In the genomic region with DNA sequence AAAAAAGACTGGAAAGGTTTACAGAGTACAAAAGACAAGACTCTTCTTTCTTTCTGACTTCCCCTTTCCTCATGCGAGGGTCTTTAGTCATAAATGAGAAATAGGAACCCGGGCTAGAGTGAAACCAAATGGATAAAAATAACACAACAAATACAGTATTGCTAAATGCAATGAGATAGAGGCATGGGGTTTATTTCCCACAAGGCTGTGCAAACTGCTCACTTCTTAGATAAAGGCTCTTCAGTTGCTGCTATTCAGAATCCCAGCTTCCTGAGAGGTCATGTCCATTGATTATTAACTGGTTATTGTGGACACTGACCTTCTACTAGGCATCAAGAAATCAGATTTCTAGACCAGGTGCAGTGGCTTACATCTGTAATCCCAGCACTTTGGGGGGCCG, we compare ENCODE assay signal across 1 cellular context.
TF ChIP-seq lines count a peak whose summit lies in the region.

No MANE protein-coding gene starts in this region.

TF ChIP-seq in HepG2, 621 proteins besides CTCF, POLR2A, EP300 and RAD21 (continues in another document):
- no peak for TF ChIP-seq ZNF235 (CRISPR knock-in tag; IDR thresholded peaks at IDR 0.05; ENCODE audit: borderline replicate concordance)
- peak; percentile 74; the same call in 1 of the 2 replicates for TF ChIP-seq ZNF136 (CRISPR knock-in tag; IDR thresholded peaks at IDR 0.05; ENCODE audit: low read depth)
- TF ChIP-seq REPIN1 (CRISPR knock-in tag; IDR thresholded peaks at IDR 0.05; ENCODE audit: borderline replicate concordance, low read depth): no peak
- TF ChIP-seq BHLHE40 (IDR thresholded peaks at IDR 0.05; ENCODE audit: low read length): no peak
- TF ChIP-seq, protein P1, sequence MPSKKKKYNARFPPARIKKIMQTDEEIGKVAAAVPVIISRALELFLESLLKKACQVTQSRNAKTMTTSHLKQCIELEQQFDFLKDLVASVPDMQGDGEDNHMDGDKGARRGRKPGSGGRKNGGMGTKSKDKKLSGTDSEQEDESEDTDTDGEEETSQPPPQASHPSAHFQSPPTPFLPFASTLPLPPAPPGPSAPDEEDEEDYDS (CRISPR knock-in tag; IDR thresholded peaks at IDR 0.05): 0 out of 2 replicates have a peak, but pooled peaks have one; percentile 19
- 0 out of 2 replicates have a peak, but pooled peaks have one; percentile 12 for TF ChIP-seq SATB2 (CRISPR knock-in tag; IDR thresholded peaks at IDR 0.05)
- peak; percentile 88; the same call in 1 of the 2 replicates for TF ChIP-seq ZNF205 (CRISPR knock-in tag; IDR thresholded peaks at IDR 0.05)
- TF ChIP-seq NR2F6 (IDR thresholded peaks at IDR 0.05): peak; percentile 22; the same call in 1 of the 2 replicates
- peak; percentile 38; the same call in 1 of the 2 replicates for TF ChIP-seq NR2F6 (CRISPR knock-in tag; IDR thresholded peaks at IDR 0.05)
- TF ChIP-seq, protein P2, sequence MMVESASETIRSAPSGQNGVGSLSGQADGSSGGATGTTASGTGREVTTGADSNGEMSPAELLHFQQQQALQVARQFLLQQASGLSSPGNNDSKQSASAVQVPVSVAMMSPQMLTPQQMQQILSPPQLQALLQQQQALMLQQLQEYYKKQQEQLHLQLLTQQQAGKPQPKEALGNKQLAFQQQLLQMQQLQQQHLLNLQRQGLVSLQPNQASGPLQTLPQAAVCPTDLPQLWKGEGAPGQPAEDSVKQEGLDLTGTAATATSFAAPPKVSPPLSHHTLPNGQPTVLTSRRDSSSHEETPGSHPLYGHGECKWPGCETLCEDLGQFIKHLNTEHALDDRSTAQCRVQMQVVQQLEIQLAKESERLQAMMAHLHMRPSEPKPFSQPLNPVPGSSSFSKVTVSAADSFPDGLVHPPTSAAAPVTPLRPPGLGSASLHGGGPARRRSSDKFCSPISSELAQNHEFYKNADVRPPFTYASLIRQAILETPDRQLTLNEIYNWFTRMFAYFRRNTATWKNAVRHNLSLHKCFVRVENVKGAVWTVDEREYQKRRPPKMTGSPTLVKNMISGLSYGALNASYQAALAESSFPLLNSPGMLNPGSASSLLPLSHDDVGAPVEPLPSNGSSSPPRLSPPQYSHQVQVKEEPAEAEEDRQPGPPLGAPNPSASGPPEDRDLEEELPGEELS (CRISPR knock-in tag; IDR thresholded peaks at IDR 0.05): peak; percentile 21; the same call in 1 of the 2 replicates
- TF ChIP-seq ZFP82 (CRISPR knock-in tag; IDR thresholded peaks at IDR 0.05; ENCODE audit: borderline replicate concordance): 0 out of 2 replicates have a peak, but pooled peaks have one; percentile 22
- TF ChIP-seq, protein P3, sequence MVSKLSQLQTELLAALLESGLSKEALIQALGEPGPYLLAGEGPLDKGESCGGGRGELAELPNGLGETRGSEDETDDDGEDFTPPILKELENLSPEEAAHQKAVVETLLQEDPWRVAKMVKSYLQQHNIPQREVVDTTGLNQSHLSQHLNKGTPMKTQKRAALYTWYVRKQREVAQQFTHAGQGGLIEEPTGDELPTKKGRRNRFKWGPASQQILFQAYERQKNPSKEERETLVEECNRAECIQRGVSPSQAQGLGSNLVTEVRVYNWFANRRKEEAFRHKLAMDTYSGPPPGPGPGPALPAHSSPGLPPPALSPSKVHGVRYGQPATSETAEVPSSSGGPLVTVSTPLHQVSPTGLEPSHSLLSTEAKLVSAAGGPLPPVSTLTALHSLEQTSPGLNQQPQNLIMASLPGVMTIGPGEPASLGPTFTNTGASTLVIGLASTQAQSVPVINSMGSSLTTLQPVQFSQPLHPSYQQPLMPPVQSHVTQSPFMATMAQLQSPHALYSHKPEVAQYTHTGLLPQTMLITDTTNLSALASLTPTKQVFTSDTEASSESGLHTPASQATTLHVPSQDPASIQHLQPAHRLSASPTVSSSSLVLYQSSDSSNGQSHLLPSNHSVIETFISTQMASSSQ (IDR thresholded peaks at IDR 0.05; ENCODE audit: low read depth): peak; percentile 32; the same call in 1 of the 2 replicates
- TF ChIP-seq, protein P3 (CRISPR knock-in tag; IDR thresholded peaks at IDR 0.05; ENCODE audit: borderline replicate concordance): no peak
- peak; percentile 32; the same call in 1 of the 2 replicates for TF ChIP-seq HDAC1 (CRISPR knock-in tag; IDR thresholded peaks at IDR 0.05)
- TF ChIP-seq, protein P4, sequence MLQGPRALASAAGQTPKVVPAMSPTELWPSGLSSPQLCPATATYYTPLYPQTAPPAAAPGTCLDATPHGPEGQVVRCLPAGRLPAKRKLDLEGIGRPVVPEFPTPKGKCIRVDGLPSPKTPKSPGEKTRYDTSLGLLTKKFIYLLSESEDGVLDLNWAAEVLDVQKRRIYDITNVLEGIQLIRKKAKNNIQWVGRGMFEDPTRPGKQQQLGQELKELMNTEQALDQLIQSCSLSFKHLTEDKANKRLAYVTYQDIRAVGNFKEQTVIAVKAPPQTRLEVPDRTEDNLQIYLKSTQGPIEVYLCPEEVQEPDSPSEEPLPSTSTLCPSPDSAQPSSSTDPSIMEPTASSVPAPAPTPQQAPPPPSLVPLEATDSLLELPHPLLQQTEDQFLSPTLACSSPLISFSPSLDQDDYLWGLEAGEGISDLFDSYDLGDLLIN (CRISPR knock-in tag; IDR thresholded peaks at IDR 0.05; ENCODE audit: borderline replicate concordance): no peak
- TF ChIP-seq, protein P5, sequence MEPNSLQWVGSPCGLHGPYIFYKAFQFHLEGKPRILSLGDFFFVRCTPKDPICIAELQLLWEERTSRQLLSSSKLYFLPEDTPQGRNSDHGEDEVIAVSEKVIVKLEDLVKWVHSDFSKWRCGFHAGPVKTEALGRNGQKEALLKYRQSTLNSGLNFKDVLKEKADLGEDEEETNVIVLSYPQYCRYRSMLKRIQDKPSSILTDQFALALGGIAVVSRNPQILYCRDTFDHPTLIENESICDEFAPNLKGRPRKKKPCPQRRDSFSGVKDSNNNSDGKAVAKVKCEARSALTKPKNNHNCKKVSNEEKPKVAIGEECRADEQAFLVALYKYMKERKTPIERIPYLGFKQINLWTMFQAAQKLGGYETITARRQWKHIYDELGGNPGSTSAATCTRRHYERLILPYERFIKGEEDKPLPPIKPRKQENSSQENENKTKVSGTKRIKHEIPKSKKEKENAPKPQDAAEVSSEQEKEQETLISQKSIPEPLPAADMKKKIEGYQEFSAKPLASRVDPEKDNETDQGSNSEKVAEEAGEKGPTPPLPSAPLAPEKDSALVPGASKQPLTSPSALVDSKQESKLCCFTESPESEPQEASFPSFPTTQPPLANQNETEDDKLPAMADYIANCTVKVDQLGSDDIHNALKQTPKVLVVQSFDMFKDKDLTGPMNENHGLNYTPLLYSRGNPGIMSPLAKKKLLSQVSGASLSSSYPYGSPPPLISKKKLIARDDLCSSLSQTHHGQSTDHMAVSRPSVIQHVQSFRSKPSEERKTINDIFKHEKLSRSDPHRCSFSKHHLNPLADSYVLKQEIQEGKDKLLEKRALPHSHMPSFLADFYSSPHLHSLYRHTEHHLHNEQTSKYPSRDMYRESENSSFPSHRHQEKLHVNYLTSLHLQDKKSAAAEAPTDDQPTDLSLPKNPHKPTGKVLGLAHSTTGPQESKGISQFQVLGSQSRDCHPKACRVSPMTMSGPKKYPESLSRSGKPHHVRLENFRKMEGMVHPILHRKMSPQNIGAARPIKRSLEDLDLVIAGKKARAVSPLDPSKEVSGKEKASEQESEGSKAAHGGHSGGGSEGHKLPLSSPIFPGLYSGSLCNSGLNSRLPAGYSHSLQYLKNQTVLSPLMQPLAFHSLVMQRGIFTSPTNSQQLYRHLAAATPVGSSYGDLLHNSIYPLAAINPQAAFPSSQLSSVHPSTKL (CRISPR knock-in tag; IDR thresholded peaks at IDR 0.05): peak; percentile 52
- no peak for TF ChIP-seq SOX13 (IDR thresholded peaks at IDR 0.05)
- TF ChIP-seq SOX13 (CRISPR knock-in tag; conservative IDR thresholded peaks at IDR 0.05 in 1 of 2, IDR thresholded peaks at IDR 0.05 in 1 of 2): 0 out of 4 replicates have a peak, but pooled peaks of 1 of the 2 experiments have one; percentile 9
- no peak for TF ChIP-seq ZNF260 (CRISPR knock-in tag; IDR thresholded peaks at IDR 0.05; ENCODE audit: borderline replicate concordance, low read depth)
- peak; percentile 4; the same call in 1 of the 2 replicates for TF ChIP-seq BCL6 (CRISPR knock-in tag; IDR thresholded peaks at IDR 0.05)
- no peak for TF ChIP-seq HNF4A (CRISPR knock-in tag; IDR thresholded peaks at IDR 0.05)
- peak; percentile 32; the same call in 1 of the 2 replicates for TF ChIP-seq FOXJ3 (CRISPR knock-in tag; IDR thresholded peaks at IDR 0.05; ENCODE audit: borderline replicate concordance)
- TF ChIP-seq, protein P6, sequence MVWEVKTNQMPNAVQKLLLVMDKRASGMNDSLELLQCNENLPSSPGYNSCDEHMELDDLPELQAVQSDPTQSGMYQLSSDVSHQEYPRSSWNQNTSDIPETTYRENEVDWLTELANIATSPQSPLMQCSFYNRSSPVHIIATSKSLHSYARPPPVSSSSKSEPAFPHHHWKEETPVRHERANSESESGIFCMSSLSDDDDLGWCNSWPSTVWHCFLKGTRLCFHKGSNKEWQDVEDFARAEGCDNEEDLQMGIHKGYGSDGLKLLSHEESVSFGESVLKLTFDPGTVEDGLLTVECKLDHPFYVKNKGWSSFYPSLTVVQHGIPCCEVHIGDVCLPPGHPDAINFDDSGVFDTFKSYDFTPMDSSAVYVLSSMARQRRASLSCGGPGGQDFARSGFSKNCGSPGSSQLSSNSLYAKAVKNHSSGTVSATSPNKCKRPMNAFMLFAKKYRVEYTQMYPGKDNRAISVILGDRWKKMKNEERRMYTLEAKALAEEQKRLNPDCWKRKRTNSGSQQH (CRISPR knock-in tag; IDR thresholded peaks at IDR 0.05; ENCODE audit: low read depth): no peak
- no peak for TF ChIP-seq ZBTB20 (CRISPR knock-in tag; IDR thresholded peaks at IDR 0.05; ENCODE audit: borderline replicate concordance, low read depth)
- peak; percentile 59; the same call in 1 of the 2 replicates for TF ChIP-seq ZNF143 (CRISPR knock-in tag; IDR thresholded peaks at IDR 0.05)
- TF ChIP-seq, protein P7, sequence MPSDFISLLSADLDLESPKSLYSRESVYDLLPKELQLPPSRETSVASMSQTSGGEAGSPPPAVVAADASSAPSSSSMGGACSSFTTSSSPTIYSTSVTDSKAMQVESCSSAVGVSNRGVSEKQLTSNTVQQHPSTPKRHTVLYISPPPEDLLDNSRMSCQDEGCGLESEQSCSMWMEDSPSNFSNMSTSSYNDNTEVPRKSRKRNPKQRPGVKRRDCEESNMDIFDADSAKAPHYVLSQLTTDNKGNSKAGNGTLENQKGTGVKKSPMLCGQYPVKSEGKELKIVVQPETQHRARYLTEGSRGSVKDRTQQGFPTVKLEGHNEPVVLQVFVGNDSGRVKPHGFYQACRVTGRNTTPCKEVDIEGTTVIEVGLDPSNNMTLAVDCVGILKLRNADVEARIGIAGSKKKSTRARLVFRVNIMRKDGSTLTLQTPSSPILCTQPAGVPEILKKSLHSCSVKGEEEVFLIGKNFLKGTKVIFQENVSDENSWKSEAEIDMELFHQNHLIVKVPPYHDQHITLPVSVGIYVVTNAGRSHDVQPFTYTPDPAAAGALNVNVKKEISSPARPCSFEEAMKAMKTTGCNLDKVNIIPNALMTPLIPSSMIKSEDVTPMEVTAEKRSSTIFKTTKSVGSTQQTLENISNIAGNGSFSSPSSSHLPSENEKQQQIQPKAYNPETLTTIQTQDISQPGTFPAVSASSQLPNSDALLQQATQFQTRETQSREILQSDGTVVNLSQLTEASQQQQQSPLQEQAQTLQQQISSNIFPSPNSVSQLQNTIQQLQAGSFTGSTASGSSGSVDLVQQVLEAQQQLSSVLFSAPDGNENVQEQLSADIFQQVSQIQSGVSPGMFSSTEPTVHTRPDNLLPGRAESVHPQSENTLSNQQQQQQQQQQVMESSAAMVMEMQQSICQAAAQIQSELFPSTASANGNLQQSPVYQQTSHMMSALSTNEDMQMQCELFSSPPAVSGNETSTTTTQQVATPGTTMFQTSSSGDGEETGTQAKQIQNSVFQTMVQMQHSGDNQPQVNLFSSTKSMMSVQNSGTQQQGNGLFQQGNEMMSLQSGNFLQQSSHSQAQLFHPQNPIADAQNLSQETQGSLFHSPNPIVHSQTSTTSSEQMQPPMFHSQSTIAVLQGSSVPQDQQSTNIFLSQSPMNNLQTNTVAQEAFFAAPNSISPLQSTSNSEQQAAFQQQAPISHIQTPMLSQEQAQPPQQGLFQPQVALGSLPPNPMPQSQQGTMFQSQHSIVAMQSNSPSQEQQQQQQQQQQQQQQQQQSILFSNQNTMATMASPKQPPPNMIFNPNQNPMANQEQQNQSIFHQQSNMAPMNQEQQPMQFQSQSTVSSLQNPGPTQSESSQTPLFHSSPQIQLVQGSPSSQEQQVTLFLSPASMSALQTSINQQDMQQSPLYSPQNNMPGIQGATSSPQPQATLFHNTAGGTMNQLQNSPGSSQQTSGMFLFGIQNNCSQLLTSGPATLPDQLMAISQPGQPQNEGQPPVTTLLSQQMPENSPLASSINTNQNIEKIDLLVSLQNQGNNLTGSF (CRISPR knock-in tag; IDR thresholded peaks at IDR 0.05): no peak
- peak; percentile 40; the same call in 1 of the 2 replicates for TF ChIP-seq GATAD2A (CRISPR knock-in tag; IDR thresholded peaks at IDR 0.05)
